ENCODE assay signal across 9 cellular contexts in genomic region chr10:102843139-102843538, GRCh38. TPM values are rescaled to one million over a fixed set of nuclear protein-coding genes. Genes with fewer than 3 reads are reported as not detected.
"Had no signal": no experiment of that assay in that cellular context is flagged by ENCODE, and none has a peak within 500 bp of the region (broad histone marks: within the 10 kb centered on the region; RNA-seq: fewer than 3 reads in every experiment).

No MANE protein-coding gene starts in this region.

RNA-seq across cellular contexts. Expression of gene CYP17A1, which starts 5.9 kb away (rescaled TPM):
- total RNA-seq: activated B cell treated with CpG ODN at 0.5 μM for 24 hours; activated CD4-positive, alpha-beta memory T cell treated with anti-CD3 and anti-CD28 coated beads, Interleukin-2, amount 10 ng/mL, durations not matched to agents 7 days and 5 days; activated CD8-positive, alpha-beta memory T cell treated with anti-CD3 and anti-CD28 coated beads, Interleukin-2, amount 10 ng/mL, durations not matched to agents 7 days and 5 days; MCF 10A; NCI-H460; PC-3; Peyer's patch; SJSA1 had no signal
- polyA plus RNA-seq: SK-N-SH had no signal
